ENCODE assay signal across 8 cellular contexts in the genomic region with DNA sequence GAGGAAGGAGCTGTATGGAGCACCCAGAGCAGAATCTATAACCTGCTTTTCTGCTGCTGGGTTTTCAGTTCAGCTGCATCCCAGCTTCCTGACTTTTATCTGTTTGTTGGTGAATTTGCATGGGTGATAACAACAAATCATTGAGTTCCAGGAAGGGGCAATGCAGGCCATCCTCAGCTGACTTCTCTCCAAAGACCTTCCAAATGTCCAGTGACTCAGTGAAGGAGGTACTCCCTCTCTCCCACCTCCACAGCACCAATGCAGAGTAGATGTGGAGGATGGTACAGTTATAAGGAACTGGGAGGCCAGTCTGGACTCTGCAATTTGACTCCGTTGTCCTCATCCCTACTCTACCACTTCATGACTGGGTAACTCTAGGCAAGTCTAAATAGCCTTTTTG. TPM values are rescaled to one million over a fixed set of nuclear protein-coding genes. Genes with fewer than 3 reads are reported as not detected.
A peak's percentile ranks its signal among the peaks of the same experiment; 100 is the strongest.
DNase-seq lines count a peak whose midpoint lies in the region; ATAC-seq, FAIRE-seq and TF ChIP-seq lines count a peak whose summit lies in the region.
"Had no signal": no experiment of that assay in that cellular context is flagged by ENCODE, and none has a peak within 500 bp of the region (broad histone marks: within the 10 kb centered on the region; RNA-seq: fewer than 3 reads in every experiment).

No MANE protein-coding gene starts in this region.

- TF ChIP-seq POLR2A in H54 (IDR thresholded peaks at IDR 0.05; ENCODE audit: low read depth, low read length), result no peak

- DNase-seq in H54 (ENCODE audit: insufficient read length, low spot score) (no peak), SK-N-MC (ENCODE audit: low read depth, low spot score) (no peak), fibroblast of the aortic adventitia (ENCODE audit: low read depth) (no peak), activated gamma-delta T cell treated with Interleukin-2 at 50 U/mL for 16 hours (no peak), SHP77 treated with DMSO at 0.1 percent for 48 hours (lab: John Stamatoyannopoulos, UW) (no peak)
- no peak for DNase-seq in stimulated activated effector memory CD8-positive, alpha-beta T cell treated with anti-CD3 and anti-CD28 coated beads, Interleukin-12 subunit alpha, Interleukin-12 subunit beta, amount 100 ng/mL, for 72 hours (ENCODE audit: low spot score in 2 of 2)
- DNase-seq: KBM-7 had no signal

- no peaks in the 10 kb centered on the region for H3K9me3 ChIP-seq in SK-N-MC (ENCODE audit: low read depth, low read length)

- 0 out of 2 replicates have a peak, but pooled peaks cover 3% of the 10 kb centered on the region for H3K36me3 ChIP-seq in SK-N-MC (ENCODE audit: insufficient read depth, low read length)

- FAIRE-seq in H54 (lab: Jason Lieb, UNC), result peak; percentile 48

- no peak for TF ChIP-seq CTCF in fibroblast of the aortic adventitia (IDR thresholded peaks at IDR 0.05; ENCODE audit: insufficient read depth, low read length)

- H3K9ac ChIP-seq in SK-N-MC (ENCODE audit: insufficient read length), result peak overlapping the region; percentile 69

- no peak for ATAC-seq in stimulated activated effector memory CD8-positive, alpha-beta T cell treated with anti-CD3 and anti-CD28 coated beads, Interleukin-12 subunit alpha, Interleukin-12 subunit beta, amount 100 ng/mL, for 72 hours
- ATAC-seq in HG03097 (IDR thresholded peaks at IDR 0.05; ENCODE audit: low FRiP score, unreplicated experiment), result no peak

- H3K4me3 Mint-ChIP-seq in stimulated activated effector memory CD8-positive, alpha-beta T cell treated with anti-CD3 and anti-CD28 coated beads, Interleukin-12 subunit alpha, Interleukin-12 subunit beta, amount 100 ng/mL, for 72 hours, result peak overlapping the region; percentile 83

- H3K27ac ChIP-seq in SK-N-MC, result no peak overlapping the region

- no peaks in the 10 kb centered on the region for H3K36me3 Mint-ChIP-seq in stimulated activated effector memory CD8-positive, alpha-beta T cell treated with anti-CD3 and anti-CD28 coated beads, Interleukin-12 subunit alpha, Interleukin-12 subunit beta, amount 100 ng/mL, for 72 hours

- H3K9me3 Mint-ChIP-seq in stimulated activated effector memory CD8-positive, alpha-beta T cell treated with anti-CD3 and anti-CD28 coated beads, Interleukin-12 subunit alpha, Interleukin-12 subunit beta, amount 100 ng/mL, for 72 hours, result no peaks in the 10 kb centered on the region

- H3K4me3 ChIP-seq in SK-N-MC (peak overlapping the region; percentile 93), fibroblast of the aortic adventitia (ENCODE audit: low read depth, low read length) (peak overlapping the region; percentile 88)

- peaks cover 52% of the 10 kb centered on the region for H3K4me1 Mint-ChIP-seq in stimulated activated effector memory CD8-positive, alpha-beta T cell treated with anti-CD3 and anti-CD28 coated beads, Interleukin-12 subunit alpha, Interleukin-12 subunit beta, amount 100 ng/mL, for 72 hours

- H3K27ac Mint-ChIP-seq in stimulated activated effector memory CD8-positive, alpha-beta T cell treated with anti-CD3 and anti-CD28 coated beads, Interleukin-12 subunit alpha, Interleukin-12 subunit beta, amount 100 ng/mL, for 72 hours, result peak overlapping the region; percentile 99

RNA-seq across cellular contexts. Expression of a gene that starts 1.7 kb away (rescaled TPM):
- 316 and 708 TPM in 2 replicates for total RNA-seq in fibroblast of the aortic adventitia (ENCODE audit: low replicate concordance)

RNA-seq across cellular contexts. Expression of a gene that starts 50.0 kb away (rescaled TPM):
- 0.16 TPM in 1 of 2 replicates, not detected in the other for total RNA-seq in fibroblast of the aortic adventitia (ENCODE audit: low replicate concordance)
